In the genomic region with DNA sequence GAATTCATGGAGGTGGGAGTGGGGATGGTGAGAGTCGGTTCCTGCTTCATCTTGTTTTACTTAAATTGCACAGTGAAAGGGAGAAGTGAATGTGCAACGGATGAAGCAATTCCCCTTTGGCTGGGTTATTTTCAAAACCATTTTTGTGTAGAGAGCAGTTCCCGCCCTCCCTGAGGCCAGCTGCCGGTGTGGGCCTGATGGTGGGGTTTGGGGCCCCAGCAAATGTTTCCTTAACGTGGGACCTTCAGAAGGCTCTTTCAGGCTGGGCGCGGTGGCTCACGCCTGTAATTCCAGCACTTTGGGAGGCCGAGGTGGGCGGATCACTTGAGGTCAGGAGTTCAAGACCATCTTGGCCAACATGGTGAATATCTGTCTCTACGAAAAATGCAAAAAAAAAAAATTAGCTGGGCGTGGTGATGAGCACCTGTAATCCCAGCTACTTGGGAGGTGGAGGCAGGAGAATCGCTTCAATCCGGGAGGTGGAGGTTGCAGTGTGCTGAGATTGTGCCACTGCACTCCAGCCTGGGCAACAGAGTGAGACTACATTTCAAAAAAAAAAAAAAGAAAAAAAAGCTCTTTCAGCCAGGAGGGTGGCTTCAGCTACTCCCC, we compare ENCODE assay signal across 8 cellular contexts. TPM values are rescaled to one million over a fixed set of nuclear protein-coding genes. Genes with fewer than 3 reads are reported as not detected.
A peak's percentile ranks its signal among the peaks of the same experiment; 100 is the strongest.
DNase-seq lines count a peak whose midpoint lies in the region; ATAC-seq and TF ChIP-seq lines count a peak whose summit lies in the region.
"Not testable (repeated sequence)": the region's sequence is repeated elsewhere in the genome, so short reads cannot be mapped to it uniquely, and the experiment has no call there.

No MANE protein-coding gene starts in this region.

- H3K36me3 ChIP-seq in DOHH2 (ENCODE audit: control insufficient read depth, low read length); KOPT-K1 (ENCODE audit: insufficient read depth, low read length); right lobe of liver; suprapubic skin: not testable (repeated sequence)

- intact Hi-C loops in activated CD8-positive, alpha-beta T cell treated with anti-CD3 and anti-CD28 coated beads for 36 hours (cut with micrococcal nuclease), result loop anchor here (2.0 to 5.0 kb wide), 3 partner anchors 16 to 63 kb away; no protein-coding TSS in a partner anchor
- intact Hi-C loops in right lobe of liver (cut with DNase I); sciatic nerve (cut with DNase I): not testable (repeated sequence)

- peak overlapping the region; percentile 96 for H3K27ac Mint-ChIP-seq in activated CD8-positive, alpha-beta T cell treated with anti-CD3 and anti-CD28 coated beads for 36 hours
- peak overlapping the region; percentile 99 for H3K27ac Mint-ChIP-seq in activated naive CD8-positive, alpha-beta T cell

- not testable (repeated sequence) for TF ChIP-seq CTCF in DOHH2 (IDR thresholded peaks at IDR 0.05; ENCODE audit: low read depth, low read length, poor library complexity, severe bottlenecking); activated CD8-positive, alpha-beta T cell treated with anti-CD3 and anti-CD28 coated beads for 36 hours (IDR thresholded peaks at IDR 0.05); right lobe of liver (IDR thresholded peaks at IDR 0.05); suprapubic skin (IDR thresholded peaks at IDR 0.05)

- 60% methylated on average over 14 of the region's 14 CpGs for WGBS in right lobe of liver (ENCODE audit: insufficient coverage, low coverage, low lambda C conversion rate, missing lambda C conversion rate)
- 82% methylated on average over 14 of the region's 14 CpGs for WGBS in suprapubic skin

- CTCF ChIA-PET in activated CD8-positive, alpha-beta T cell treated with anti-CD3 and anti-CD28 coated beads for 36 hours (lab: Charles Lee), result interaction anchor here (1.0 to 10.1 kb wide), 6 partner anchors 10 to 212 kb away, joined by 3 to 160 read pairs (median 6); no protein-coding TSS in a partner anchor

- not testable (repeated sequence) for H3K9me2 ChIP-seq in DOHH2 (replicated peaks; ENCODE audit: control insufficient read depth, low read length)

- DNase-seq in SIG-M5 (lab: John Stamatoyannopoulos, UW), result peak; percentile 67
- peak; percentile 59 for DNase-seq in activated CD8-positive, alpha-beta T cell treated with anti-CD3 and anti-CD28 coated beads for 36 hours
- not testable (repeated sequence) for DNase-seq in right lobe of liver; sciatic nerve (ENCODE audit: low spot score); suprapubic skin (ENCODE audit: low spot score in 2 of 2)

- H3K27ac ChIP-seq in DOHH2 (ENCODE audit: low read depth, low read length), result peak overlapping the region; percentile 90
- H3K27ac ChIP-seq in KOPT-K1 (ENCODE audit: low read depth, low read length, poor library complexity, severe bottlenecking), result peak overlapping the region; percentile 92
- not testable (repeated sequence) for H3K27ac ChIP-seq in right lobe of liver, suprapubic skin

- POLR2A ChIA-PET in activated CD8-positive, alpha-beta T cell treated with anti-CD3 and anti-CD28 coated beads for 36 hours (lab: Charles Lee), result interaction anchor here (0.5 to 11.7 kb wide), 13 partner anchors 11 to 161 kb away, joined by 3 to 335 read pairs (median 15); no protein-coding TSS in a partner anchor

- peaks cover 66% of the 10 kb centered on the region for H3K4me1 Mint-ChIP-seq in activated CD8-positive, alpha-beta T cell treated with anti-CD3 and anti-CD28 coated beads for 36 hours (ENCODE audit: low read depth)
- peaks cover 71% of the 10 kb centered on the region for H3K4me1 Mint-ChIP-seq in activated naive CD8-positive, alpha-beta T cell (ENCODE audit: low read depth)

- not testable (repeated sequence) for TF ChIP-seq EP300 in suprapubic skin (IDR thresholded peaks at IDR 0.05)

- H3K4me3 ChIP-seq in DOHH2 (ENCODE audit: low read length) (peak overlapping the region; percentile 86), suprapubic skin (peak overlapping the region; percentile 23)
- not testable (repeated sequence) for H3K4me3 ChIP-seq in right lobe of liver

- H4K20me1 ChIP-seq in DOHH2 (ENCODE audit: control insufficient read depth, insufficient read depth, low read depth, low read length), result not testable (repeated sequence)

- peaks cover 57% of the 10 kb centered on the region for H3K79me2 ChIP-seq in DOHH2 (ENCODE audit: control insufficient read depth, low read length)

- H3K9me3 ChIP-seq in DOHH2 (ENCODE audit: control insufficient read depth, insufficient read depth, low read length); KOPT-K1 (ENCODE audit: insufficient read depth, low read length, poor library complexity, severe bottlenecking); right lobe of liver; suprapubic skin: not testable (repeated sequence)

- H3K4me2 ChIP-seq in DOHH2 (ENCODE audit: low read length), result peak overlapping the region; percentile 85

- TF ChIP-seq POLR2A in right lobe of liver (IDR thresholded peaks at IDR 0.05); suprapubic skin (IDR thresholded peaks at IDR 0.05): not testable (repeated sequence)

- not testable (repeated sequence) for H3K27me3 ChIP-seq in DOHH2 (ENCODE audit: control insufficient read depth, low read length)
- H3K27me3 ChIP-seq in right lobe of liver (peaks cover 0 to 15% of the 10 kb centered on the region in 2 donors), suprapubic skin (peaks cover 35% of the 10 kb centered on the region)

- H3K9me3 Mint-ChIP-seq in activated CD8-positive, alpha-beta T cell treated with anti-CD3 and anti-CD28 coated beads for 36 hours; activated naive CD8-positive, alpha-beta T cell (ENCODE audit: low read depth): not testable (repeated sequence)

- H3K36me3 Mint-ChIP-seq in activated CD8-positive, alpha-beta T cell treated with anti-CD3 and anti-CD28 coated beads for 36 hours (ENCODE audit: low read depth), result peaks cover 46% of the 10 kb centered on the region
- not testable (repeated sequence) for H3K36me3 Mint-ChIP-seq in activated naive CD8-positive, alpha-beta T cell

- not testable (repeated sequence) for H3K27me3 Mint-ChIP-seq in activated CD8-positive, alpha-beta T cell treated with anti-CD3 and anti-CD28 coated beads for 36 hours; activated naive CD8-positive, alpha-beta T cell

- peak overlapping the region; percentile 80 for H3K4me3 Mint-ChIP-seq in activated CD8-positive, alpha-beta T cell treated with anti-CD3 and anti-CD28 coated beads for 36 hours
- peak overlapping the region; percentile 95 for H3K4me3 Mint-ChIP-seq in activated naive CD8-positive, alpha-beta T cell

- peaks cover 22% of the 10 kb centered on the region for H3F3A ChIP-seq in DOHH2 (ENCODE audit: control insufficient read depth, insufficient read depth)

- H3K4me1 ChIP-seq in DOHH2 (ENCODE audit: control insufficient read depth, low read length) (peaks cover 60% of the 10 kb centered on the region), right lobe of liver (peaks cover 0 to 11% (median 0%) of the 10 kb centered on the region in 4 donors), suprapubic skin (peaks cover 14% of the 10 kb centered on the region)

- ATAC-seq in activated CD8-positive, alpha-beta T cell treated with anti-CD3 and anti-CD28 coated beads for 36 hours, result peak; percentile 0
- ATAC-seq in right lobe of liver, result peak in 3 of 4 donors; percentile 28 to 33 (median 32)
- peak; percentile 35 for ATAC-seq in sciatic nerve

RNA-seq across cellular contexts. Expression of a gene that starts 3.1 kb away (rescaled TPM):
- 100 to 1,000 TPM; 152 to 158 TPM for total RNA-seq in activated CD8-positive, alpha-beta T cell treated with anti-CD3 and anti-CD28 coated beads for 36 hours
- total RNA-seq in right lobe of liver (1 to 10 TPM; 1.4 to 5.8 (median 2.6) TPM), sciatic nerve (17.9 TPM), suprapubic skin (1 to 10 TPM; 4.0 to 8.6 (median 6.4) TPM)
